In the genomic region with DNA sequence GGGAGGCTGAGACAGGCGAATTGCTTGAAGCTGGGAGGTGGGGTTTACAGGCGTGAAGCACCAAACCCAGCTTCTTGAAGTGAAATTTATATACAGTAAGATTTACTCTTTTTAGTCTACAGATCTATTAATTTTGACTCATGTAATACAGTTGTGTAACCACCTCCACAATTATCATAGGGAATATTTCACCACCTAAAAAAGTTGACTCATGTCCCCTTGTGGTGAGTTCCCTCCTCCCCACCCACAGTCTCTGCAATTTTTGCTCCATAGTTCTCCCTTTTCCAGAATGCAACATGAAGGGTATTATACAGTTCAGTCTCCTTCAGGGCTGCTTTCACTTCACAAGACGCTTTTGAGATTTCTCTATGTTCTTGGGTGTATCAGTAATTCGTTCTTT, we compare ENCODE assay signal across 11 cellular contexts.
DNase-seq lines count a peak whose midpoint lies in the region; FAIRE-seq and TF ChIP-seq lines count a peak whose summit lies in the region.
"Had no signal": no experiment of that assay in that cellular context is flagged by ENCODE, and none has a peak within 500 bp of the region (broad histone marks: within the 10 kb centered on the region; RNA-seq: fewer than 3 reads in every experiment).

No MANE protein-coding gene starts in this region.

- no peak for TF ChIP-seq POLR2A in testis (IDR thresholded peaks at IDR 0.05)

- H3K36me3 ChIP-seq in cardiac muscle cell = no peaks in the 10 kb centered on the region
- no peaks in the 10 kb centered on the region for H3K36me3 ChIP-seq in right atrium auricular region
- H3K36me3 ChIP-seq in testis (ENCODE audit: low read depth, missing control alignments) = no peaks in the 10 kb centered on the region

- no peaks in the 10 kb centered on the region for H3K9me3 ChIP-seq in cardiac muscle cell (ENCODE audit: low read depth)
- H3K9me3 ChIP-seq in right atrium auricular region = no peaks in the 10 kb centered on the region
- H3K9me3 ChIP-seq in testis = no peaks in the 10 kb centered on the region

- H3K4me1 ChIP-seq in cardiac muscle cell (ENCODE audit: low read depth) (no peaks in the 10 kb centered on the region), right atrium auricular region (no peaks in the 10 kb centered on the region), testis (peaks cover 12% of the 10 kb centered on the region)

- intact Hi-C loops in testis (cut with DNase I; ENCODE audit: low total_unique reads) = no loop called here

- H3K27ac ChIP-seq in cardiac muscle cell = no peak overlapping the region
- no peak overlapping the region for H3K27ac ChIP-seq in right atrium auricular region
- H3K27ac ChIP-seq in testis = no peak overlapping the region

- peak in 1 of 2 donors; percentile 80 for DNase-seq in cardiac muscle cell (ENCODE audit: low read depth in 1 of 2, low spot score in 1 of 2)
- DNase-seq in right atrium auricular region (ENCODE audit: low spot score) = no peak
- peak; percentile 51 for DNase-seq in RPMI7951 (ENCODE audit: low read depth)
- DNase-seq in fibroblast of villous mesenchyme (ENCODE audit: low read depth) = peak; percentile 38
- DNase-seq in urothelium cell line (ENCODE audit: low spot score) = peak; percentile 31
- DNase-seq in A172 (ENCODE audit: low spot score) = no peak
- no peak for DNase-seq in testis
- no peak for DNase-seq in mucosa of gallbladder (ENCODE audit: low spot score)
- DNase-seq: effector memory CD4-positive, alpha-beta T cell; kidney glomerular epithelial cell; NCI-H524 had no signal

- peak; percentile 40 for TF ChIP-seq CTCF in cardiac muscle cell (IDR thresholded peaks at IDR 0.05; ENCODE audit: low read depth, low read length)
- TF ChIP-seq CTCF in right atrium auricular region (IDR thresholded peaks at IDR 0.05) = no peak
- peak; percentile 28 for TF ChIP-seq CTCF in fibroblast of villous mesenchyme (IDR thresholded peaks at IDR 0.05; ENCODE audit: insufficient read depth, low read depth, low read length)
- TF ChIP-seq CTCF in testis (IDR thresholded peaks at IDR 0.05) = peak in 1 of 3 experiments; percentile 9

- WGBS in testis, 2 donors = 72 to 90% methylated on average over 4 of the region's 4 CpGs

- no peak for FAIRE-seq in urothelium cell line (lab: Jason Lieb, UNC)

- H3K4me3 ChIP-seq in cardiac muscle cell (no peak overlapping the region), right atrium auricular region (no peak overlapping the region), fibroblast of villous mesenchyme (ENCODE audit: low read depth, low read length) (no peak overlapping the region), testis (no peak overlapping the region)

- H3K27me3 ChIP-seq in cardiac muscle cell = no peaks in the 10 kb centered on the region
- H3K27me3 ChIP-seq in right atrium auricular region = no peaks in the 10 kb centered on the region
- no peaks in the 10 kb centered on the region for H3K27me3 ChIP-seq in testis

Comparison
In these comparisons a context has a peak if more than half of its experiments do, and no peak if none do; other contexts are left out.
1. CTCF ChIP-seq: peak in cardiac muscle cell (single experiment) and fibroblast of villous mesenchyme (single experiment); none in right atrium auricular region (0 of 2).
2. DNase-seq: peak in RPMI7951 (single experiment), fibroblast of villous mesenchyme (single experiment) and urothelium cell line (single experiment); none in right atrium auricular region (single experiment), A172 (single experiment), testis (single experiment) and mucosa of gallbladder (single experiment).